ENCODE assay signal across 10 cellular contexts in genomic region chr2:197130318-197130717, GRCh38.
DNase-seq lines count a peak whose midpoint lies in the region; ATAC-seq and TF ChIP-seq lines count a peak whose summit lies in the region.
"Had no signal": no experiment of that assay in that cellular context is flagged by ENCODE, and none has a peak within 500 bp of the region (broad histone marks: within the 10 kb centered on the region; RNA-seq: fewer than 3 reads in every experiment).

No MANE protein-coding gene starts in this region.

- no peak overlapping the region for H3K27ac ChIP-seq in vagina

- H3K4me1 Mint-ChIP-seq in immature natural killer cell, result peaks cover 75 to 97% of the 10 kb centered on the region in 2 donors

- peaks cover 4% of the 10 kb centered on the region for H3K4me1 ChIP-seq in vagina

- no peaks in the 10 kb centered on the region for H3K9me3 Mint-ChIP-seq in immature natural killer cell

- TF ChIP-seq CTCF in vagina (IDR thresholded peaks at IDR 0.05), result no peak

- intact Hi-C loops in vagina (cut with DNase I), result no loop called here

- peaks cover 0 to 2% (median 0%) of the 10 kb centered on the region in 3 donors for H3K27me3 Mint-ChIP-seq in immature natural killer cell (ENCODE audit: low read depth in 3 of 3)

- no peak overlapping the region for H3K4me3 ChIP-seq in vagina

- H3K9me3 ChIP-seq in vagina, result no peaks in the 10 kb centered on the region

- peaks cover 13 to 25% (median 15%) of the 10 kb centered on the region in 3 donors for H3K36me3 Mint-ChIP-seq in immature natural killer cell

- peak overlapping the region; percentile 67 to 89 (median 88) for H3K27ac Mint-ChIP-seq in immature natural killer cell

- H3K36me3 ChIP-seq in vagina, result no peaks in the 10 kb centered on the region

- TF ChIP-seq POLR2A in vagina (IDR thresholded peaks at IDR 0.05), result no peak

- peak; percentile 79 for ATAC-seq in GM18511 (IDR thresholded peaks at IDR 0.05; ENCODE audit: unreplicated experiment)
- ATAC-seq in GM21528 (IDR thresholded peaks at IDR 0.05; ENCODE audit: low FRiP score, unreplicated experiment), result peak; percentile 79
- ATAC-seq in HG03460 (IDR thresholded peaks at IDR 0.05; ENCODE audit: unreplicated experiment), result peak; percentile 80

- DNase-seq in immature natural killer cell (peak in 1 of 3 donors; percentile 44), NCI-H146 treated with DMSO at 0.1 percent for 48 hours (lab: John Stamatoyannopoulos, UW; ENCODE audit: unreplicated experiment) (no peak), vagina (ENCODE audit: extremely low spot score in 2 of 2) (no peak), putamen (ENCODE audit: low spot score) (no peak), anterior cingulate cortex (lab: John Stamatoyannopoulos, UW) (no peak)
- DNase-seq: activated effector memory CD4-positive, alpha-beta T cell treated with anti-CD3 and anti-CD28 coated beads, Interleukin-2, amount 50 U/mL, for 16 hours; glutamatergic neuron had no signal

- H3K27me3 ChIP-seq in vagina, result no peaks in the 10 kb centered on the region

- peak overlapping the region; percentile 53 to 67 (median 58) for H3K4me3 Mint-ChIP-seq in immature natural killer cell
